In genomic region chr1:16497474-16497904, GRCh38 we compare ENCODE assay signal across 8 cellular contexts. TPM values are rescaled to one million over a fixed set of nuclear protein-coding genes. Genes with fewer than 3 reads are reported as not detected.
DNase-seq lines count a peak whose midpoint lies in the region; ATAC-seq and TF ChIP-seq lines count a peak whose summit lies in the region.
"Not testable (repeated sequence)": the region's sequence is repeated elsewhere in the genome, so short reads cannot be mapped to it uniquely, and the experiment has no call there.

No MANE protein-coding gene starts in this region.

- 0 out of 2 replicates have a peak, but pooled peaks have one; percentile 15 for TF ChIP-seq RAD21 in Ishikawa (IDR thresholded peaks at IDR 0.05; ENCODE audit: low read depth)

- not testable (repeated sequence) for H3K36me3 ChIP-seq in DND-41 (ENCODE audit: insufficient read depth, low read length); OCI-LY3 (replicated peaks; ENCODE audit: low read depth, low read length); upper lobe of right lung

- intact Hi-C loops in activated B cell treated with CpG ODN at 0.5 μM for 24 hours (cut with micrococcal nuclease) = loop anchor here (10.0 kb wide), 1 partner anchor 53 kb away; the partner anchor contains the start of gene NECAP2
- intact Hi-C loops in upper lobe of right lung (cut with DNase I) = not testable (repeated sequence)

- TF ChIP-seq CTCF in DND-41 (IDR thresholded peaks at IDR 0.05; ENCODE audit: borderline replicate concordance, extremely low read depth, low read length, poor library complexity, severe bottlenecking) (peak; percentile 27), OCI-LY3 (IDR thresholded peaks at IDR 0.05; ENCODE audit: low read depth, low read length) (0 out of 2 replicates have a peak, but pooled peaks have one; percentile 23)
- TF ChIP-seq CTCF in activated B cell treated with CpG ODN at 0.5 μM for 24 hours (IDR thresholded peaks at IDR 0.05); fibroblast of pulmonary artery (IDR thresholded peaks at IDR 0.05; ENCODE audit: low read length, missing control alignments); neural crest cell (conservative IDR thresholded peaks at IDR 0.05); upper lobe of right lung (IDR thresholded peaks at IDR 0.05): not testable (repeated sequence)

- not testable (repeated sequence) for H3K9me3 ChIP-seq in DND-41 (ENCODE audit: insufficient read depth, low read length, severe bottlenecking); OCI-LY3 (ENCODE audit: insufficient read depth, low read length); upper lobe of right lung

- H3K27ac ChIP-seq in DND-41 (ENCODE audit: low read length); OCI-LY3 (ENCODE audit: low read length); upper lobe of right lung: not testable (repeated sequence)

- H3K4me1 ChIP-seq in DND-41 (ENCODE audit: insufficient read depth, low read length) = peaks cover 23% of the 10 kb centered on the region
- not testable (repeated sequence) for H3K4me1 ChIP-seq in OCI-LY3 (ENCODE audit: low read length); upper lobe of right lung

- H3K4me1 Mint-ChIP-seq in activated B cell treated with CpG ODN at 0.5 μM for 24 hours = peaks cover 24% of the 10 kb centered on the region
- H3K4me1 Mint-ChIP-seq in activated naive CD8-positive, alpha-beta T cell (ENCODE audit: low read depth) = peaks cover 21% of the 10 kb centered on the region
- peaks cover 23% of the 10 kb centered on the region for H3K4me1 Mint-ChIP-seq in neural crest cell

- not testable (repeated sequence) for TF ChIP-seq EP300 in Ishikawa (IDR thresholded peaks at IDR 0.05; ENCODE audit: borderline replicate concordance)

- peak overlapping the region; percentile 70 for H3K27ac Mint-ChIP-seq in activated B cell treated with CpG ODN at 0.5 μM for 24 hours
- peak overlapping the region; percentile 5 for H3K27ac Mint-ChIP-seq in activated naive CD8-positive, alpha-beta T cell
- H3K27ac Mint-ChIP-seq in neural crest cell (ENCODE audit: unreplicated experiment) = not testable (repeated sequence)

- CTCF ChIA-PET in activated B cell treated with CpG ODN at 0.5 μM for 24 hours (lab: Charles Lee) = not testable (repeated sequence)

- H3K4me3 Mint-ChIP-seq in activated B cell treated with CpG ODN at 0.5 μM for 24 hours (peak overlapping the region; percentile 78), neural crest cell (peak overlapping the region; percentile 89)
- peak overlapping the region; percentile 80 for H3K4me3 Mint-ChIP-seq in activated naive CD8-positive, alpha-beta T cell

- not testable (repeated sequence) for H3K27me3 Mint-ChIP-seq in activated B cell treated with CpG ODN at 0.5 μM for 24 hours; activated naive CD8-positive, alpha-beta T cell; neural crest cell (ENCODE audit: low read depth)

- ATAC-seq in DND-41 (ENCODE audit: insufficient read depth, low read depth); activated B cell treated with CpG ODN at 0.5 μM for 24 hours (ENCODE audit: low read depth); upper lobe of right lung: not testable (repeated sequence)

- H3K4me3 ChIP-seq in DND-41 (ENCODE audit: low read depth in 1 of 2, low read length in 2 of 2) = peak overlapping the region in 1 of 2 experiments; percentile 56; a peak in 1 of 4 replicates
- H3K4me3 ChIP-seq in OCI-LY3 (ENCODE audit: low read length); upper lobe of right lung: not testable (repeated sequence)
- peak overlapping the region; percentile 76 for H3K4me3 ChIP-seq in fibroblast of pulmonary artery (replicated peaks; ENCODE audit: low read depth, low read length)

- POLR2A ChIA-PET in activated B cell treated with CpG ODN at 0.5 μM for 24 hours (lab: Charles Lee) = interaction anchor here (0.6 to 1.0 kb wide), 2 partner anchors 16 to 127 kb away, joined by 3 to 4 read pairs; partner anchors contain the start of gene RNU1-1

- H3K9ac ChIP-seq in DND-41 (ENCODE audit: low read depth, low read length); OCI-LY3 (ENCODE audit: low read length): not testable (repeated sequence)

- H3K79me2 ChIP-seq in DND-41 (ENCODE audit: insufficient read depth, low read length); OCI-LY3 (ENCODE audit: low read length): not testable (repeated sequence)

- H2AFZ ChIP-seq in DND-41 (ENCODE audit: low read depth, low read length); OCI-LY3 (ENCODE audit: low read depth, low read length): not testable (repeated sequence)

- not testable (repeated sequence) for DNase-seq in DND-41; activated B cell treated with CpG ODN at 0.5 μM for 24 hours; fibroblast of pulmonary artery (ENCODE audit: low read depth); neural crest cell (ENCODE audit: low read depth, low spot score)
- peak; percentile 16 for DNase-seq in upper lobe of right lung

- peak overlapping the region; percentile 86 for H3K4me2 ChIP-seq in DND-41 (ENCODE audit: insufficient read depth, low read length)
- H3K4me2 ChIP-seq in OCI-LY3 (ENCODE audit: low read length) = not testable (repeated sequence)

- not testable (repeated sequence) for H3K9me3 Mint-ChIP-seq in activated B cell treated with CpG ODN at 0.5 μM for 24 hours; activated naive CD8-positive, alpha-beta T cell (ENCODE audit: low read depth); neural crest cell

- H4K20me1 ChIP-seq in DND-41 (ENCODE audit: insufficient read depth, low read length); OCI-LY3 (ENCODE audit: insufficient read depth, low read length): not testable (repeated sequence)

- H3K27me3 ChIP-seq in DND-41 (ENCODE audit: insufficient read depth, low read length, poor library complexity); OCI-LY3 (ENCODE audit: low read depth, low read length); upper lobe of right lung: not testable (repeated sequence)

- H3K36me3 Mint-ChIP-seq in activated B cell treated with CpG ODN at 0.5 μM for 24 hours (ENCODE audit: low read depth); activated naive CD8-positive, alpha-beta T cell; neural crest cell (ENCODE audit: low read depth): not testable (repeated sequence)

RNA-seq across cellular contexts. Expression of gene RNU1-1, which starts 16.6 kb away (rescaled TPM):
- 3,526 and 4,195 TPM in 2 replicates for total RNA-seq in activated B cell treated with CpG ODN at 0.5 μM for 24 hours
- total RNA-seq in neural crest cell = 2,478 and 3,042 TPM in 2 replicates
- 6,622 TPM for total RNA-seq in upper lobe of right lung

RNA-seq across cellular contexts. Expression of gene NECAP2, which starts 57.0 kb away (rescaled TPM):
- total RNA-seq in activated B cell treated with CpG ODN at 0.5 μM for 24 hours (85.5 and 88.4 TPM in 2 replicates), neural crest cell (44.7 and 44.8 TPM in 2 replicates), upper lobe of right lung (78.1 TPM)
